In genomic region chr16:27332105-27332504, GRCh38 we compare ENCODE assay signal across 14 cellular contexts. TPM values are rescaled to one million over a fixed set of nuclear protein-coding genes. Genes with fewer than 3 reads are reported as not detected.
DNase-seq lines count a peak whose midpoint lies in the region; ATAC-seq and TF ChIP-seq lines count a peak whose summit lies in the region.
"Had no signal": no experiment of that assay in that cellular context is flagged by ENCODE, and none has a peak within 500 bp of the region (broad histone marks: within the 10 kb centered on the region; RNA-seq: fewer than 3 reads in every experiment).

No MANE protein-coding gene starts in this region.

- H3K79me2 ChIP-seq in GM23248 (ENCODE audit: insufficient read depth) (peaks cover 76% of the 10 kb centered on the region), osteoblast (ENCODE audit: insufficient read depth, low read length) (peaks cover 68% of the 10 kb centered on the region)

- H3K4me2 ChIP-seq in BLaER1 (peak overlapping the region; percentile 30), GM23248 (ENCODE audit: unreplicated experiment) (no peak overlapping the region), osteoblast (ENCODE audit: insufficient read depth, low read length) (no peak overlapping the region)

- H3K27me3 ChIP-seq in BLaER1 = no peaks in the 10 kb centered on the region
- no peaks in the 10 kb centered on the region for H3K27me3 ChIP-seq in GM23248 (replicated peaks; ENCODE audit: insufficient read depth)
- H3K27me3 ChIP-seq in osteoblast (ENCODE audit: insufficient read depth, low read length) = no peaks in the 10 kb centered on the region

- no peaks in the 10 kb centered on the region for H3K9me2 ChIP-seq in GM23248 (ENCODE audit: insufficient read depth)

- no peak overlapping the region for H3K27ac ChIP-seq in BLaER1
- H3K27ac ChIP-seq in GM23248 = peak overlapping the region; percentile 99
- peak overlapping the region; percentile 99 for H3K27ac ChIP-seq in epithelial cell of prostate
- peak overlapping the region; percentile 100 for H3K27ac ChIP-seq in osteoblast (ENCODE audit: low read depth, low read length)

- peaks cover 23% of the 10 kb centered on the region for H3K36me3 ChIP-seq in BLaER1
- 0 out of 2 replicates have a peak, but pooled peaks cover 4% of the 10 kb centered on the region for H3K36me3 ChIP-seq in GM23248 (ENCODE audit: low read depth)
- H3K36me3 ChIP-seq in osteoblast (ENCODE audit: insufficient read depth, low read length) = peaks cover 30% of the 10 kb centered on the region

- H3K4me3 ChIP-seq in BLaER1 (no peak overlapping the region), GM23248 (no peak overlapping the region), osteoblast (ENCODE audit: insufficient read depth, low read length) (no peak overlapping the region)
- H3K4me3 ChIP-seq: K562 had no signal

- H3K9ac ChIP-seq in BLaER1 (no peak overlapping the region), GM23248 (no peak overlapping the region)

- no peak for TF ChIP-seq CTCF in osteoblast (IDR thresholded peaks at IDR 0.05; ENCODE audit: extremely low read depth, low read depth, low read length)

- H3K4me1 ChIP-seq in BLaER1 (peaks cover 33% of the 10 kb centered on the region), GM23248 (ENCODE audit: insufficient read depth) (peaks cover 39% of the 10 kb centered on the region), osteoblast (ENCODE audit: insufficient read depth, low read length) (peaks cover 30% of the 10 kb centered on the region)

- H3F3A ChIP-seq in GM23248 (ENCODE audit: insufficient read depth) = peaks cover 55% of the 10 kb centered on the region

- ATAC-seq in HG03354 (IDR thresholded peaks at IDR 0.05; ENCODE audit: poor library complexity, severe bottlenecking, unreplicated experiment) = no peak
- ATAC-seq: activated CD8-positive, alpha-beta memory T cell treated with anti-CD3 and anti-CD28 coated beads, Interleukin-2, amount 10 ng/mL, durations not matched to agents 7 days and 5 days; K562 had no signal

- H4K20me1 ChIP-seq in BLaER1 (no peaks in the 10 kb centered on the region), GM23248 (ENCODE audit: insufficient read depth) (no peaks in the 10 kb centered on the region), osteoblast (ENCODE audit: insufficient read depth, low read length) (no peaks in the 10 kb centered on the region)

- in situ Hi-C loops in GM23248 (cut with MboI) = no loop called here

- H3K9me3 ChIP-seq in BLaER1 = no peaks in the 10 kb centered on the region
- H3K9me3 ChIP-seq in GM23248 (ENCODE audit: low read depth) = no peaks in the 10 kb centered on the region
- no peaks in the 10 kb centered on the region for H3K9me3 ChIP-seq in osteoblast (ENCODE audit: low read depth, low read length)

- 93 to 96% methylated on average over 6 of the region's 6 CpGs for WGBS in GM23248 (ENCODE audit: low coverage in 1 of 2, low lambda C conversion rate in 2 of 2, missing lambda C conversion rate in 2 of 2), 2 experiments

- H2AFZ ChIP-seq in GM23248 (no peak overlapping the region), osteoblast (ENCODE audit: low read length) (no peak overlapping the region)

- DNase-seq in GM23248 (no peak), epithelial cell of prostate (ENCODE audit: low read depth, low spot score) (no peak), osteoblast (ENCODE audit: insufficient read length, low spot score, missing footprints) (no peak), DMS79 treated with DMSO at 0.1 percent for 48 hours (lab: John Stamatoyannopoulos, UW) (no peak), NCI-H1417 (lab: John Stamatoyannopoulos, UW) (no peak), COLO829 (ENCODE audit: low spot score) (no peak)
- DNase-seq: activated CD8-positive, alpha-beta memory T cell treated with anti-CD3 and anti-CD28 coated beads, Interleukin-2, amount 10 ng/mL, durations not matched to agents 7 days and 5 days; NCI-H1694 treated with DMSO at 0.1 percent for 48 hours; NCI-H69; retina; RPMI8226 had no signal

RNA-seq across cellular contexts. Expression of gene IL4R, which starts 18.3 kb away (rescaled TPM):
- total RNA-seq in GM23248 (2014; rRNA removed; shearing (Covaris generic)) = 17.7 and 18.5 TPM in 2 replicates
- polyA plus RNA-seq in GM23248 (2016; fragmentation: Nextera tagmentation; extraction: Ambion mirVana) = 11.3 and 11.7 TPM in 2 replicates
- total RNA-seq in osteoblast = 28.0 and 32.9 TPM in 2 replicates
